8 cellular contexts compared by ENCODE assay signal in the genomic region with DNA sequence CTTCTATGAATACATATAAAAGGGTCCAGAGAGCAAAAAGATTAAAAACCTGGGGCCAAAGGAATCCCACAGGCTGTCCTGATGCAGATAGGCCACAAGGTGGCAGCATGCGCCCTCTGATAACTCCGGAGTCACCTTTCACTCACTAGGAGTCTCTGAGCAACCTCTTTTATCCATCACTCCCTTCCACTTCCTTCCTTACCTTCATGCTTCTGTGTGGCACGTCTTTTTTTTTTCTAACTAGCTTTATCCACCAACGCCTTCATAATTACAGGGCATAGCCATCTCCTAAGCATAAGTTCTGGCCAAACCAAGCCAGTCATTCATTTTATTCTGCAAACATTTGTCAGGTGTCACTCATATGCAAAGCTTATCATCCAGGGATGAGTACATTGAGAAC. TPM values are rescaled to one million over a fixed set of nuclear protein-coding genes. Genes with fewer than 3 reads are reported as not detected.
DNase-seq lines count a peak whose midpoint lies in the region; ATAC-seq and TF ChIP-seq lines count a peak whose summit lies in the region.

No MANE protein-coding gene starts in this region.

- intact Hi-C loops in thyroid gland (cut with DNase I) = loop anchor here (5.0 kb wide), 1 partner anchor 145 kb away; no protein-coding TSS in a partner anchor

- H3K4me1 Mint-ChIP-seq in activated T-helper 17 cell treated with anti-CD3 and anti-CD28 coated beads, Interleukin-2, amount 50 U/mL, for 72 hours = no peaks in the 10 kb centered on the region

- no peaks in the 10 kb centered on the region for H3K79me2 ChIP-seq in MM.1S (ENCODE audit: low read length)

- no peaks in the 10 kb centered on the region for H3K9me3 ChIP-seq in MM.1S (replicated peaks; ENCODE audit: insufficient read depth, low read length)
- H3K9me3 ChIP-seq in RWPE2 (ENCODE audit: severe bottlenecking) = no peaks in the 10 kb centered on the region
- no peaks in the 10 kb centered on the region for H3K9me3 ChIP-seq in thyroid gland

- no peaks in the 10 kb centered on the region for H3K9me2 ChIP-seq in MM.1S (replicated peaks; ENCODE audit: insufficient read depth, low read length)

- H3K4me1 ChIP-seq in MM.1S (ENCODE audit: low read length) = 0 out of 2 replicates have a peak, but pooled peaks cover 3% of the 10 kb centered on the region
- peaks cover 11% of the 10 kb centered on the region for H3K4me1 ChIP-seq in RWPE2 (ENCODE audit: insufficient read depth, poor library complexity, severe bottlenecking)
- no peaks in the 10 kb centered on the region for H3K4me1 ChIP-seq in thyroid gland

- ATAC-seq in RWPE2 (ENCODE audit: low read depth) = peak; percentile 48; the same call in 2 of the 3 replicates
- peak; percentile 65 for ATAC-seq in activated T-helper 17 cell treated with anti-CD3 and anti-CD28 coated beads, Interleukin-2, amount 50 U/mL, for 72 hours (replicated peaks)
- ATAC-seq in HG03095 (IDR thresholded peaks at IDR 0.05; ENCODE audit: unreplicated experiment) = no peak

- no peak overlapping the region for H2AFZ ChIP-seq in MM.1S (ENCODE audit: low read length)

- 1% methylated on average over 4 of the region's 4 CpGs for WGBS in thyroid gland, 2 donors

- H3K4me2 ChIP-seq in MM.1S (ENCODE audit: low read depth, low read length) = no peak overlapping the region

- H3K27ac Mint-ChIP-seq in activated T-helper 17 cell treated with anti-CD3 and anti-CD28 coated beads, Interleukin-2, amount 50 U/mL, for 72 hours = no peak overlapping the region

- TF ChIP-seq CTCF in MM.1S (IDR thresholded peaks at IDR 0.05; ENCODE audit: low read length) (peak; percentile 96), RWPE2 (IDR thresholded peaks at IDR 0.05; ENCODE audit: poor library complexity, severe bottlenecking) (peak; percentile 92), thyroid gland (IDR thresholded peaks at IDR 0.05) (peak; percentile 62 to 93 (median 74))

- H3K27ac ChIP-seq in MM.1S (ENCODE audit: low read length) = no peak overlapping the region
- no peak overlapping the region for H3K27ac ChIP-seq in RWPE2 (ENCODE audit: poor library complexity, severe bottlenecking)
- H3K27ac ChIP-seq in thyroid gland = no peak overlapping the region

- DNase-seq in GM04503 (ENCODE audit: low read depth) (peak; percentile 11), MM.1S (peak; percentile 77), RWPE2 (ENCODE audit: low spot score) (no peak), fibroblast of the conjunctiva (ENCODE audit: low read depth) (peak; percentile 59), occipital lobe (lab: John Stamatoyannopoulos, UW) (peak; percentile 31), thyroid gland (peak; percentile 53 to 64)

- H3K27me3 ChIP-seq in MM.1S (replicated peaks; ENCODE audit: insufficient read depth, low read length) = peaks cover 8% of the 10 kb centered on the region; the same call in 1 of the 2 replicates
- H3K27me3 ChIP-seq in RWPE2 (ENCODE audit: insufficient read depth, poor library complexity, severe bottlenecking) = no peaks in the 10 kb centered on the region
- H3K27me3 ChIP-seq in thyroid gland = no peaks in the 10 kb centered on the region

- no peaks in the 10 kb centered on the region for H3K9me3 Mint-ChIP-seq in activated T-helper 17 cell treated with anti-CD3 and anti-CD28 coated beads, Interleukin-2, amount 50 U/mL, for 72 hours

- TF ChIP-seq POLR2A in thyroid gland (IDR thresholded peaks at IDR 0.05) = no peak

- no peaks in the 10 kb centered on the region for H3F3A ChIP-seq in MM.1S (ENCODE audit: insufficient read depth, low read length)

- no peaks in the 10 kb centered on the region for H3K36me3 Mint-ChIP-seq in activated T-helper 17 cell treated with anti-CD3 and anti-CD28 coated beads, Interleukin-2, amount 50 U/mL, for 72 hours (ENCODE audit: low read depth)

- H3K4me3 Mint-ChIP-seq in activated T-helper 17 cell treated with anti-CD3 and anti-CD28 coated beads, Interleukin-2, amount 50 U/mL, for 72 hours = no peak overlapping the region

- H4K20me1 ChIP-seq in MM.1S (ENCODE audit: insufficient read depth, low read length) = no peaks in the 10 kb centered on the region

- H3K27me3 Mint-ChIP-seq in activated T-helper 17 cell treated with anti-CD3 and anti-CD28 coated beads, Interleukin-2, amount 50 U/mL, for 72 hours = peaks cover 10% of the 10 kb centered on the region

- no peak overlapping the region for H3K9ac ChIP-seq in MM.1S (ENCODE audit: low read length)

- H3K4me3 ChIP-seq in MM.1S (ENCODE audit: low read length) (no peak overlapping the region), RWPE2 (ENCODE audit: severe bottlenecking) (no peak overlapping the region), thyroid gland (replicated peaks in 1 of 3) (no peak overlapping the region)

- H3K36me3 ChIP-seq in MM.1S (replicated peaks; ENCODE audit: insufficient read depth, low read length) (no peaks in the 10 kb centered on the region), RWPE2 (ENCODE audit: low read depth) (no peaks in the 10 kb centered on the region), thyroid gland (no peaks in the 10 kb centered on the region)

RNA-seq across cellular contexts. Expression of gene PGLYRP4, which starts 3.9 kb away (rescaled TPM):
- under 1 TPM; 0.22 to 0.26 TPM for total RNA-seq in activated T-helper 17 cell treated with anti-CD3 and anti-CD28 coated beads, Interleukin-2, amount 50 U/mL, for 72 hours
- total RNA-seq in occipital lobe (not detected), thyroid gland (not detected)

RNA-seq across cellular contexts. Expression of gene S100A9, which starts 5.1 kb away (rescaled TPM):
- under 1 TPM in 1 of 2 donors, not detected in 1; 0.66 TPM for total RNA-seq in activated T-helper 17 cell treated with anti-CD3 and anti-CD28 coated beads, Interleukin-2, amount 50 U/mL, for 72 hours
- total RNA-seq in occipital lobe (26.5 TPM), thyroid gland (100 to 1,000 TPM in 1 of 4 donors, 10 to 100 TPM in 3; 36.2 to 285 (median 66.0) TPM)

RNA-seq across cellular contexts. Expression of gene S100A12, which starts 22.9 kb away (rescaled TPM):
- total RNA-seq in activated T-helper 17 cell treated with anti-CD3 and anti-CD28 coated beads, Interleukin-2, amount 50 U/mL, for 72 hours = not detected
- total RNA-seq in occipital lobe (4.1 TPM), thyroid gland (not detected)

RNA-seq across cellular contexts. Expression of gene S100A8, which starts 38.4 kb away (rescaled TPM):
- total RNA-seq in activated T-helper 17 cell treated with anti-CD3 and anti-CD28 coated beads, Interleukin-2, amount 50 U/mL, for 72 hours = not detected
- total RNA-seq in occipital lobe (3.9 TPM), thyroid gland (10 to 100 TPM in 1 of 4 donors, 1 to 10 TPM in 2, not detected in 1; 2.8 to 35.6 (median 6.2) TPM)

RNA-seq across cellular contexts. Expression of gene PGLYRP3, which starts 39.8 kb away (rescaled TPM):
- total RNA-seq in activated T-helper 17 cell treated with anti-CD3 and anti-CD28 coated beads, Interleukin-2, amount 50 U/mL, for 72 hours = not detected
- total RNA-seq in occipital lobe = not detected
- total RNA-seq in thyroid gland = not detected

Comparison
In these comparisons a context has a peak if more than half of its experiments do, and no peak if none do; other contexts are left out.
1. RNA of gene S100A9, which starts 5.1 kb away (total RNA-seq): 36.2 to 285 TPM in thyroid gland and 26.5 TPM in occipital lobe (single experiment); 0.66 TPM in activated T-helper 17 cell treated with anti-CD3 and anti-CD28 coated beads, Interleukin-2, amount 50 U/mL, for 72 hours; every median in the first group is over 10 times any median in the second.
2. Peak in every context shown above with its lines, with median percentiles within 50 percentile points of each other: CTCF ChIP-seq.